In the genomic region with DNA sequence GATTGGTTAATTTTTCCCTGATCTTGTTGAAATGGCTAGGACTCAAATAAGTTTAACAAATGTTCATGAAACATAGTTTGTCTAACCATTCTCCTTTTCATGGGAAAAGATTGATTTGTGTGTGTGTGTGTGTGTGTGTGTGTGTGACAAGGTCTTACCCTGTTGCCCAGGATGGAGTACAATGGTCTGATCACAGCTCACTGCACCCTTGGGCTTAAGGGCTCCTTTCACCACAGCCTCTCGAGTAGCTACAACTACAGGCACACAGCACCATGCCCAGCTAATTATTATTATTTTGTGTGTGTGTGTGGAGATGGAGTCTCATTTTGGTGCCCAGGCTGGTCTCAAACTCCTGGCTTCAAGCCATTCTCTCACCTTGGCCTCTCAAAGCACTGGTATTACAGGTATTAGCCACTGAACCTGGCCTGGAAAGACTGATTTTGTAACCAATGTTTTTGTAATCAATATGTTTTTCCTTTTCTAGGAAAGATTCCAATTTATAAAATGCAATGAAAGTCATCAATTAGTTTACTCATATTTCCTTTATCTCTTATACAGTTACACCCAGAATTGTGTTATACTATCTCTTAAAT, we compare ENCODE assay signal across 3 cellular contexts.
TF ChIP-seq lines count a peak whose summit lies in the region.

No MANE protein-coding gene starts in this region.

TF ChIP-seq in liver, 16 proteins besides CTCF, POLR2A, EP300 and RAD21:
- TF ChIP-seq JUND (IDR thresholded peaks at IDR 0.05) (no peak), FOXA2 (IDR thresholded peaks at IDR 0.05) (no peak), RXRA (IDR thresholded peaks at IDR 0.05) (peak; percentile 23 to 36), HNF4A (conservative IDR thresholded peaks at IDR 0.05) (peak in 1 of 2 donors; percentile 30), YY1 (IDR thresholded peaks at IDR 0.05) (peak; percentile 16)

TF ChIP-seq in HepG2, 621 proteins besides CTCF, POLR2A, EP300 and RAD21:
- TF ChIP-seq ZNF333 (CRISPR knock-in tag; IDR thresholded peaks at IDR 0.05; ENCODE audit: borderline replicate concordance) (no peak), SMC3 (IDR thresholded peaks at IDR 0.05; ENCODE audit: low read length) (no peak), GATAD1 (CRISPR knock-in tag; IDR thresholded peaks at IDR 0.05) (no peak)
- TF ChIP-seq, protein P1, sequence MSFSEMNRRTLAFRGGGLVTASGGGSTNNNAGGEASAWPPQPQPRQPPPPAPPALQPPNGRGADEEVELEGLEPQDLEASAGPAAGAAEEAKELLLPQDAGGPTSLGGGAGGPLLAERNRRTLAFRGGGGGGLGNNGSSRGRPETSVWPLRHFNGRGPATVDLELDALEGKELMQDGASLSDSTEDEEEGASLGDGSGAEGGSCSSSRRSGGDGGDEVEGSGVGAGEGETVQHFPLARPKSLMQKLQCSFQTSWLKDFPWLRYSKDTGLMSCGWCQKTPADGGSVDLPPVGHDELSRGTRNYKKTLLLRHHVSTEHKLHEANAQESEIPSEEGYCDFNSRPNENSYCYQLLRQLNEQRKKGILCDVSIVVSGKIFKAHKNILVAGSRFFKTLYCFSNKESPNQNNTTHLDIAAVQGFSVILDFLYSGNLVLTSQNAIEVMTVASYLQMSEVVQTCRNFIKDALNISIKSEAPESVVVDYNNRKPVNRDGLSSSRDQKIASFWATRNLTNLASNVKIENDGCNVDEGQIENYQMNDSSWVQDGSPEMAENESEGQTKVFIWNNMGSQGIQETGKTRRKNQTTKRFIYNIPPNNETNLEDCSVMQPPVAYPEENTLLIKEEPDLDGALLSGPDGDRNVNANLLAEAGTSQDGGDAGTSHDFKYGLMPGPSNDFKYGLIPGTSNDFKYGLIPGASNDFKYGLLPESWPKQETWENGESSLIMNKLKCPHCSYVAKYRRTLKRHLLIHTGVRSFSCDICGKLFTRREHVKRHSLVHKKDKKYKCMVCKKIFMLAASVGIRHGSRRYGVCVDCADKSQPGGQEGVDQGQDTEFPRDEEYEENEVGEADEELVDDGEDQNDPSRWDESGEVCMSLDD (CRISPR knock-in tag; IDR thresholded peaks at IDR 0.05; ENCODE audit: borderline replicate concordance), result no peak

TF ChIP-seq in GM12878, 131 proteins besides CTCF, POLR2A, EP300 and RAD21:
- TF ChIP-seq ATF7 (IDR thresholded peaks at IDR 0.05; ENCODE audit: low read depth), result no peak
- TF ChIP-seq KDM1A (IDR thresholded peaks at IDR 0.05; ENCODE audit: borderline replicate concordance), result no peak
- TF ChIP-seq, protein P2, sequence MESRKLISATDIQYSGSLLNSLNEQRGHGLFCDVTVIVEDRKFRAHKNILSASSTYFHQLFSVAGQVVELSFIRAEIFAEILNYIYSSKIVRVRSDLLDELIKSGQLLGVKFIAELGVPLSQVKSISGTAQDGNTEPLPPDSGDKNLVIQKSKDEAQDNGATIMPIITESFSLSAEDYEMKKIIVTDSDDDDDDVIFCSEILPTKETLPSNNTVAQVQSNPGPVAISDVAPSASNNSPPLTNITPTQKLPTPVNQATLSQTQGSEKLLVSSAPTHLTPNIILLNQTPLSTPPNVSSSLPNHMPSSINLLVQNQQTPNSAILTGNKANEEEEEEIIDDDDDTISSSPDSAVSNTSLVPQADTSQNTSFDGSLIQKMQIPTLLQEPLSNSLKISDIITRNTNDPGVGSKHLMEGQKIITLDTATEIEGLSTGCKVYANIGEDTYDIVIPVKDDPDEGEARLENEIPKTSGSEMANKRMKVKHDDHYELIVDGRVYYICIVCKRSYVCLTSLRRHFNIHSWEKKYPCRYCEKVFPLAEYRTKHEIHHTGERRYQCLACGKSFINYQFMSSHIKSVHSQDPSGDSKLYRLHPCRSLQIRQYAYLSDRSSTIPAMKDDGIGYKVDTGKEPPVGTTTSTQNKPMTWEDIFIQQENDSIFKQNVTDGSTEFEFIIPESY (IDR thresholded peaks at IDR 0.05), result no peak
- TF ChIP-seq PML (IDR thresholded peaks at IDR 0.05; ENCODE audit: low read length), result no peak
- TF ChIP-seq, protein P3, sequence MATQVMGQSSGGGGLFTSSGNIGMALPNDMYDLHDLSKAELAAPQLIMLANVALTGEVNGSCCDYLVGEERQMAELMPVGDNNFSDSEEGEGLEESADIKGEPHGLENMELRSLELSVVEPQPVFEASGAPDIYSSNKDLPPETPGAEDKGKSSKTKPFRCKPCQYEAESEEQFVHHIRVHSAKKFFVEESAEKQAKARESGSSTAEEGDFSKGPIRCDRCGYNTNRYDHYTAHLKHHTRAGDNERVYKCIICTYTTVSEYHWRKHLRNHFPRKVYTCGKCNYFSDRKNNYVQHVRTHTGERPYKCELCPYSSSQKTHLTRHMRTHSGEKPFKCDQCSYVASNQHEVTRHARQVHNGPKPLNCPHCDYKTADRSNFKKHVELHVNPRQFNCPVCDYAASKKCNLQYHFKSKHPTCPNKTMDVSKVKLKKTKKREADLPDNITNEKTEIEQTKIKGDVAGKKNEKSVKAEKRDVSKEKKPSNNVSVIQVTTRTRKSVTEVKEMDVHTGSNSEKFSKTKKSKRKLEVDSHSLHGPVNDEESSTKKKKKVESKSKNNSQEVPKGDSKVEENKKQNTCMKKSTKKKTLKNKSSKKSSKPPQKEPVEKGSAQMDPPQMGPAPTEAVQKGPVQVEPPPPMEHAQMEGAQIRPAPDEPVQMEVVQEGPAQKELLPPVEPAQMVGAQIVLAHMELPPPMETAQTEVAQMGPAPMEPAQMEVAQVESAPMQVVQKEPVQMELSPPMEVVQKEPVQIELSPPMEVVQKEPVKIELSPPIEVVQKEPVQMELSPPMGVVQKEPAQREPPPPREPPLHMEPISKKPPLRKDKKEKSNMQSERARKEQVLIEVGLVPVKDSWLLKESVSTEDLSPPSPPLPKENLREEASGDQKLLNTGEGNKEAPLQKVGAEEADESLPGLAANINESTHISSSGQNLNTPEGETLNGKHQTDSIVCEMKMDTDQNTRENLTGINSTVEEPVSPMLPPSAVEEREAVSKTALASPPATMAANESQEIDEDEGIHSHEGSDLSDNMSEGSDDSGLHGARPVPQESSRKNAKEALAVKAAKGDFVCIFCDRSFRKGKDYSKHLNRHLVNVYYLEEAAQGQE (IDR thresholded peaks at IDR 0.05; ENCODE audit: low read depth, low read length), result no peak
- TF ChIP-seq, protein P4, sequence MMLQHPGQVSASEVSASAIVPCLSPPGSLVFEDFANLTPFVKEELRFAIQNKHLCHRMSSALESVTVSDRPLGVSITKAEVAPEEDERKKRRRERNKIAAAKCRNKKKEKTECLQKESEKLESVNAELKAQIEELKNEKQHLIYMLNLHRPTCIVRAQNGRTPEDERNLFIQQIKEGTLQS (IDR thresholded peaks at IDR 0.05; ENCODE audit: borderline replicate concordance, extremely low read depth, low read depth, low read length), result no peak
- TF ChIP-seq YBX1 (IDR thresholded peaks at IDR 0.05), result no peak
- no peak for TF ChIP-seq BCL11A (IDR thresholded peaks at IDR 0.05; ENCODE audit: low read depth, low read length)
- TF ChIP-seq ZBED1 (IDR thresholded peaks at IDR 0.05; ENCODE audit: borderline replicate concordance), result no peak
- no peak for TF ChIP-seq MYC (IDR thresholded peaks at IDR 0.05; ENCODE audit: insufficient read depth, insufficient read length, insufficient replicate concordance, low read length, severe bottlenecking)
- TF ChIP-seq GABPA (IDR thresholded peaks at IDR 0.05; ENCODE audit: low read depth), result no peak
TF ChIP-seq in GM12878: peak in this region for 0.
